Comparison of ENCODE assay signal across 23 cellular contexts in the genomic region with DNA sequence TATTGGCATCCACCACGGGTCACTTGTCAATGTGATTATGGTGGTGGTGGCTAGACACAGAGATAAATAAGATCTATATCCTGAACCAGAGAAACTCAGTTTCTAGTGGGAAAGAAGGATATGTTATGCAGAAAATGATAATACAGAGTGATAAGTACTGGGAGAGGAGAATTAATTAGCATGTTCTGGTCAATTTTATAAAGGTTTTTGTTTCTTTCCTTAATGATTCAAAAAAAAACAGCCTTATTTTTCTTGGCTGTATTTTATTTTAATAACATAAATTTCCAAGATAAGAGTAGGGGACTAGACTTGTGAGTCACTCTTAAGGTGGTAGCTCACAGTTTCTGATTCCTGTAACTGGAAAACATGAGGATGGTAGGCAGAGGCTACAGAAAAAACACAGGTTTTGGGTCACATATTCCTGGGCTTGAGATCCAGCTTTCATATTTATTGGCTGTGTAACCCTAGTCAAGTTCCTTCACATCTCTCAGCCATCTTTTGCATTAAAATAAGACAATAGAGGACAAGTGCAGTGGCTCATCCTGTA.
"Had no signal": no experiment of that assay in that cellular context is flagged by ENCODE, and none has a peak within 500 bp of the region (broad histone marks: within the 10 kb centered on the region; RNA-seq: fewer than 3 reads in every experiment).

No MANE protein-coding gene starts in this region.

- H3K9me3 ChIP-seq: esophagus muscularis mucosa, pancreas, psoas muscle, sigmoid colon, suprapubic skin, transverse colon had no signal

- H3K9me3 Mint-ChIP-seq: activated naive CD4-positive, alpha-beta T cell treated with anti-CD3 and anti-CD28 coated beads, Interleukin-2, amount 50 U/mL, for 72 hours; T-cell had no signal

- H3K36me3 ChIP-seq: cardiac muscle cell, esophagus muscularis mucosa, pancreas, sigmoid colon, suprapubic skin, transverse colon had no signal

- H3K4me1 Mint-ChIP-seq: endodermal cell, nephron progenitor cell, T-cell had no signal

- H3K4me3 ChIP-seq: cardiac muscle cell, esophagus muscularis mucosa, pancreas, psoas muscle, sigmoid colon, suprapubic skin, transverse colon had no signal

- H3K36me3 Mint-ChIP-seq: T-cell had no signal

- H3K27me3 ChIP-seq: cardiac muscle cell, esophagus muscularis mucosa, pancreas, sigmoid colon, suprapubic skin, transverse colon had no signal

- H3K4me3 Mint-ChIP-seq: activated T-cell treated with anti-CD3 and anti-CD28 coated beads, Interleukin-2, amount 50 U/mL, for 72 hours; dendritic cell treated with granulocyte-macrophage colony-stimulating factor and Interleukin-4, amounts not matched to agents 40 ng/mL and 50 ng/mL, for 4 days; endodermal cell; nephron progenitor cell; T-cell had no signal

- DNase-seq: activated CD4-positive, alpha-beta T cell treated with anti-CD3 and anti-CD28 coated beads for 4 hours; activated CD4-positive, alpha-beta T cell treated with anti-CD3 and anti-CD28 coated beads, Interleukin-2, amount 50 U/mL, for 4 hours; activated naive CD4-positive, alpha-beta T cell; activated T-cell treated with anti-CD3 and anti-CD28 coated beads for 4 hours; activated T-cell treated with anti-CD3 and anti-CD28 coated beads, Interleukin-2, amount 50 U/mL, for 72 hours; endodermal cell; left cardiac atrium; left ventricle myocardium superior; nephron progenitor cell; pancreas; psoas muscle; sigmoid colon; stimulated activated CD4-positive, alpha-beta T cell treated with anti-CD3 and anti-CD28 coated beads, Interleukin-15, amount 100 ng/mL, for 24 hours; stimulated activated CD4-positive, alpha-beta T cell treated with anti-CD3 and anti-CD28 coated beads, Interleukin-2, amount 100 ng/mL, for 24 hours; stimulated activated naive CD4-positive, alpha-beta T cell; T-cell; transverse colon had no signal

- H3K27ac ChIP-seq: cardiac muscle cell, esophagus muscularis mucosa, pancreas, psoas muscle, sigmoid colon, suprapubic skin, transverse colon, VCaP had no signal

- H3K4me1 ChIP-seq: psoas muscle, suprapubic skin had no signal

- H3K27me3 Mint-ChIP-seq: dendritic cell treated with granulocyte-macrophage colony-stimulating factor and Interleukin-4, amounts not matched to agents 40 ng/mL and 50 ng/mL, for 4 days; T-cell had no signal

- H3K27ac Mint-ChIP-seq: activated naive CD4-positive, alpha-beta T cell treated with anti-CD3 and anti-CD28 coated beads, Interleukin-2, amount 50 U/mL, for 72 hours; activated T-cell treated with anti-CD3 and anti-CD28 coated beads, Interleukin-2, amount 50 U/mL, for 72 hours; dendritic cell treated with granulocyte-macrophage colony-stimulating factor and Interleukin-4, amounts not matched to agents 40 ng/mL and 50 ng/mL, for 4 days; endodermal cell; nephron progenitor cell; T-cell had no signal

- ATAC-seq: activated naive CD4-positive, alpha-beta T cell treated with anti-CD3 and anti-CD28 coated beads, Interleukin-2, amount 50 U/mL, for 72 hours; activated T-cell treated with anti-CD3 and anti-CD28 coated beads, Interleukin-2, amount 50 U/mL, for 72 hours; left ventricle myocardium superior; psoas muscle; T-cell had no signal
